In genomic region chrX:39174761-39175417, GRCh38 we compare ENCODE assay signal across 9 cellular contexts.
A peak's percentile ranks its signal among the peaks of the same experiment; 100 is the strongest.
DNase-seq lines count a peak whose midpoint lies in the region; ATAC-seq and TF ChIP-seq lines count a peak whose summit lies in the region.
"Had no signal": no experiment of that assay in that cellular context is flagged by ENCODE, and none has a peak within 500 bp of the region (broad histone marks: within the 10 kb centered on the region; RNA-seq: fewer than 3 reads in every experiment).

No MANE protein-coding gene starts in this region.

- DNase-seq in NCI-H1092 treated with DMSO at 0.1 percent for 48 hours (lab: John Stamatoyannopoulos, UW) = peak; percentile 75
- DNase-seq in activated T-cell treated with anti-CD3 and anti-CD28 coated beads, Interleukin-2, amount 50 U/mL, for 1 hour = peak; percentile 60
- DNase-seq in mucosa of descending colon = peak; percentile 48 to 69 (median 59)
- DNase-seq in superior temporal gyrus (ENCODE audit: extremely low spot score) = no peak
- no peak for DNase-seq in T-helper 9 cell
- no peak for DNase-seq in activated gamma-delta T cell treated with Interleukin-2 at 50 U/mL for 16 hours

- H3K36me3 ChIP-seq in BLaER1 treated with 17β-estradiol and CSF1 and Interleukin-3, amounts not matched to agents 10 nM and 100 nM = no peaks in the 10 kb centered on the region
- H3K36me3 ChIP-seq in mucosa of descending colon (ENCODE audit: low read depth) = no peaks in the 10 kb centered on the region
- H3K36me3 ChIP-seq: ascending aorta had no signal

- H3K4me1 ChIP-seq in BLaER1 treated with 17β-estradiol and CSF1 and Interleukin-3, amounts not matched to agents 10 nM and 100 nM = peaks cover 0 to 17% (median 12%) of the 10 kb centered on the region in 10 experiments; a peak in 12 of 20 replicates
- H3K4me1 ChIP-seq in mucosa of descending colon (ENCODE audit: low read depth) = peaks cover 4% of the 10 kb centered on the region
- H3K4me1 ChIP-seq: ascending aorta had no signal

- ATAC-seq in mucosa of descending colon = peak; percentile 83
- ATAC-seq in GM21367 (IDR thresholded peaks at IDR 0.05; ENCODE audit: unreplicated experiment) = no peak

- peak overlapping the region in 2 of 11 experiments; percentile 23 to 54; a peak in 2 of 22 replicates for H3K9ac ChIP-seq in BLaER1 treated with 17β-estradiol and CSF1 and Interleukin-3, amounts not matched to agents 10 nM and 100 nM

- H3K9me3 ChIP-seq in BLaER1 treated with 17β-estradiol and CSF1 and Interleukin-3, amounts not matched to agents 10 nM and 100 nM (replicated peaks in 1 of 11) = no peaks in the 10 kb centered on the region; a peak in 1 of 22 replicates
- H3K9me3 ChIP-seq in mucosa of descending colon = no peaks in the 10 kb centered on the region
- H3K9me3 ChIP-seq: ascending aorta had no signal

- no peak overlapping the region for H3K4me3 ChIP-seq in BLaER1 treated with 17β-estradiol and CSF1 and Interleukin-3, amounts not matched to agents 10 nM and 100 nM
- no peak overlapping the region for H3K4me3 ChIP-seq in mucosa of descending colon

- intact Hi-C loops in mucosa of descending colon (cut with DNase I, micrococcal nuclease) = no loop called here

- no peak for TF ChIP-seq CTCF in mucosa of descending colon (IDR thresholded peaks at IDR 0.05)

- peak overlapping the region; percentile 39 to 65 (median 47); a peak in 20 of 22 replicates for H3K4me2 ChIP-seq in BLaER1 treated with 17β-estradiol and CSF1 and Interleukin-3, amounts not matched to agents 10 nM and 100 nM

- peaks cover 0 to 9% (median 0%) of the 10 kb centered on the region in 11 experiments; a peak in 2 of 22 replicates for H3K27me3 ChIP-seq in BLaER1 treated with 17β-estradiol and CSF1 and Interleukin-3, amounts not matched to agents 10 nM and 100 nM
- H3K27me3 ChIP-seq: ascending aorta had no signal

- no peaks in the 10 kb centered on the region for H4K20me1 ChIP-seq in BLaER1 treated with 17β-estradiol and CSF1 and Interleukin-3, amounts not matched to agents 10 nM and 100 nM

- H3K27ac ChIP-seq in BLaER1 treated with 17β-estradiol and CSF1 and Interleukin-3, amounts not matched to agents 10 nM and 100 nM = 0 out of 22 replicates have a peak overlapping the region, but pooled peaks of 1 of the 11 experiments have one; percentile 19
- H3K27ac ChIP-seq: ascending aorta had no signal

Comparison
In these comparisons a context has a peak if more than half of its experiments do, and no peak if none do; other contexts are left out.
1. DNase-seq: peak in NCI-H1092 treated with DMSO at 0.1 percent for 48 hours (single experiment), activated T-cell treated with anti-CD3 and anti-CD28 coated beads, Interleukin-2, amount 50 U/mL, for 1 hour (single experiment) and mucosa of descending colon (3 of 3); none in superior temporal gyrus (single experiment), T-helper 9 cell (single experiment) and activated gamma-delta T cell treated with Interleukin-2 at 50 U/mL for 16 hours (single experiment).